In genomic region chr1:214316597-214316996, GRCh38 we compare ENCODE assay signal across 14 cellular contexts. TPM values are rescaled to one million over a fixed set of nuclear protein-coding genes. Genes with fewer than 3 reads are reported as not detected.
A peak's percentile ranks its signal among the peaks of the same experiment; 100 is the strongest.
DNase-seq lines count a peak whose midpoint lies in the region; ATAC-seq and TF ChIP-seq lines count a peak whose summit lies in the region.
"Had no signal": no experiment of that assay in that cellular context is flagged by ENCODE, and none has a peak within 500 bp of the region (broad histone marks: within the 10 kb centered on the region; RNA-seq: fewer than 3 reads in every experiment).

No MANE protein-coding gene starts in this region.

- no peaks in the 10 kb centered on the region for H3K27me3 Mint-ChIP-seq in osteocyte (ENCODE audit: unreplicated experiment)
- H3K27me3 Mint-ChIP-seq in activated T-helper 2 cell treated with anti-CD3 and anti-CD28 coated beads, Interferon-gamma antibody, Interleukin-2, Interleukin-4, amounts not matched to agents 10 μg/mL and 5 μg/mL and 100 μg/mL, durations not matched to agents 14 hours and 24 hours and 36 hours (ENCODE audit: low read depth): no peaks in the 10 kb centered on the region
- H3K27me3 Mint-ChIP-seq: activated CD8-positive, alpha-beta memory T cell treated with anti-CD3 and anti-CD28 coated beads, Interleukin-2, amount 10 ng/mL, durations not matched to agents 7 days and 5 days; naive thymus-derived CD8-positive, alpha-beta T cell had no signal

- peaks cover 39% of the 10 kb centered on the region for H3K4me1 Mint-ChIP-seq in osteocyte (ENCODE audit: unreplicated experiment)
- H3K4me1 Mint-ChIP-seq in activated T-helper 2 cell treated with anti-CD3 and anti-CD28 coated beads, Interferon-gamma antibody, Interleukin-2, Interleukin-4, amounts not matched to agents 10 μg/mL and 5 μg/mL and 100 μg/mL, durations not matched to agents 14 hours and 24 hours and 36 hours (ENCODE audit: low read depth): peaks cover 2% of the 10 kb centered on the region

- intact Hi-C loops in activated T-helper 2 cell treated with anti-CD3 and anti-CD28 coated beads, Interferon-gamma antibody, Interleukin-2, Interleukin-4, amounts not matched to agents 10 μg/mL and 5 μg/mL and 100 μg/mL, durations not matched to agents 14 hours and 24 hours and 36 hours (cut with micrococcal nuclease): no loop called here

- H2AFZ ChIP-seq in OCI-LY3 (ENCODE audit: low read depth, low read length): no peak overlapping the region

- ATAC-seq in GM18867 (IDR thresholded peaks at IDR 0.05; ENCODE audit: unreplicated experiment) (peak; percentile 29), foreskin keratinocyte (peak; percentile 69)
- ATAC-seq: activated CD8-positive, alpha-beta memory T cell treated with anti-CD3 and anti-CD28 coated beads, Interleukin-2, amount 10 ng/mL, durations not matched to agents 7 days and 5 days; HCT116; naive thymus-derived CD8-positive, alpha-beta T cell had no signal

- H3K4me3 Mint-ChIP-seq in osteocyte (ENCODE audit: unreplicated experiment): peak overlapping the region; percentile 0
- no peak overlapping the region for H3K4me3 Mint-ChIP-seq in activated T-helper 2 cell treated with anti-CD3 and anti-CD28 coated beads, Interferon-gamma antibody, Interleukin-2, Interleukin-4, amounts not matched to agents 10 μg/mL and 5 μg/mL and 100 μg/mL, durations not matched to agents 14 hours and 24 hours and 36 hours (ENCODE audit: low read depth)
- H3K4me3 Mint-ChIP-seq: activated CD8-positive, alpha-beta memory T cell treated with anti-CD3 and anti-CD28 coated beads, Interleukin-2, amount 10 ng/mL, durations not matched to agents 7 days and 5 days; CD14-positive monocyte; naive thymus-derived CD8-positive, alpha-beta T cell had no signal

- H3K27ac ChIP-seq in OCI-LY3 (ENCODE audit: low read length): no peak overlapping the region
- H3K27ac ChIP-seq in foreskin keratinocyte: peak overlapping the region; percentile 34

- no peak overlapping the region for H3K9ac ChIP-seq in OCI-LY3 (ENCODE audit: low read length)

- peaks cover 37% of the 10 kb centered on the region for H3K36me3 ChIP-seq in OCI-LY3 (replicated peaks; ENCODE audit: low read depth, low read length)

- H4K20me1 ChIP-seq in OCI-LY3 (ENCODE audit: insufficient read depth, low read length): peaks cover under 1% of the 10 kb centered on the region; the same call in 1 of the 2 replicates

- peaks cover 18% of the 10 kb centered on the region for H3K36me3 Mint-ChIP-seq in osteocyte (ENCODE audit: unreplicated experiment)
- peaks cover 30% of the 10 kb centered on the region for H3K36me3 Mint-ChIP-seq in activated T-helper 2 cell treated with anti-CD3 and anti-CD28 coated beads, Interferon-gamma antibody, Interleukin-2, Interleukin-4, amounts not matched to agents 10 μg/mL and 5 μg/mL and 100 μg/mL, durations not matched to agents 14 hours and 24 hours and 36 hours (ENCODE audit: low read depth)

- H3K9me3 ChIP-seq in OCI-LY3 (ENCODE audit: insufficient read depth, low read length): no peaks in the 10 kb centered on the region

- no peak overlapping the region for H3K4me3 ChIP-seq in OCI-LY3 (ENCODE audit: low read length)
- H3K4me3 ChIP-seq: smooth muscle cell had no signal

- H3K4me1 ChIP-seq in OCI-LY3 (ENCODE audit: low read length) (peaks cover 33% of the 10 kb centered on the region), foreskin keratinocyte (peaks cover 2% of the 10 kb centered on the region)

- no peak for DNase-seq in foreskin keratinocyte
- DNase-seq in osteocyte (ENCODE audit: extremely low spot score, unreplicated experiment): no peak
- no peak for DNase-seq in activated T-helper 2 cell treated with anti-CD3 and anti-CD28 coated beads, Interferon-gamma antibody, Interleukin-2, Interleukin-4, amounts not matched to agents 10 μg/mL and 5 μg/mL and 100 μg/mL, durations not matched to agents 14 hours and 24 hours and 36 hours (ENCODE audit: low spot score)
- no peak for DNase-seq in SKM-1 treated with dmso at 0.1 percent for 144 hours (lab: John Stamatoyannopoulos, UW; ENCODE audit: unreplicated experiment)
- no peak for DNase-seq in activated CD8-positive, alpha-beta memory T cell treated with anti-CD3 and anti-CD28 coated beads, Interleukin-2, amount 50 U/mL, for 4 hours
- DNase-seq in MV-4-11 (lab: John Stamatoyannopoulos, UW): no peak
- DNase-seq: activated CD8-positive, alpha-beta memory T cell treated with anti-CD3 and anti-CD28 coated beads, Interleukin-2, amount 10 ng/mL, durations not matched to agents 7 days and 5 days; KBM-7; naive thymus-derived CD8-positive, alpha-beta T cell had no signal

- TF ChIP-seq CTCF in OCI-LY3 (IDR thresholded peaks at IDR 0.05; ENCODE audit: low read depth, low read length) (no peak), foreskin keratinocyte (conservative IDR thresholded peaks at IDR 0.05) (no peak), osteocyte (IDR thresholded peaks at IDR 0.05) (no peak)

- H3K27me3 ChIP-seq in OCI-LY3 (ENCODE audit: low read depth, low read length) (no peaks in the 10 kb centered on the region), foreskin keratinocyte (no peaks in the 10 kb centered on the region)

- no peaks in the 10 kb centered on the region for H3K9me3 Mint-ChIP-seq in osteocyte (ENCODE audit: unreplicated experiment)
- no peaks in the 10 kb centered on the region for H3K9me3 Mint-ChIP-seq in activated T-helper 2 cell treated with anti-CD3 and anti-CD28 coated beads, Interferon-gamma antibody, Interleukin-2, Interleukin-4, amounts not matched to agents 10 μg/mL and 5 μg/mL and 100 μg/mL, durations not matched to agents 14 hours and 24 hours and 36 hours
- H3K9me3 Mint-ChIP-seq: CD14-positive monocyte; naive thymus-derived CD8-positive, alpha-beta T cell had no signal

- 0 out of 2 replicates have a peak, but pooled peaks cover 4% of the 10 kb centered on the region for H3K79me2 ChIP-seq in OCI-LY3 (ENCODE audit: low read length)

- H3K4me2 ChIP-seq in OCI-LY3 (ENCODE audit: low read length): peak overlapping the region; percentile 33
- H3K4me2 ChIP-seq: smooth muscle cell had no signal

- peak overlapping the region; percentile 72 for H3K27ac Mint-ChIP-seq in osteocyte (ENCODE audit: unreplicated experiment)
- H3K27ac Mint-ChIP-seq in activated T-helper 2 cell treated with anti-CD3 and anti-CD28 coated beads, Interferon-gamma antibody, Interleukin-2, Interleukin-4, amounts not matched to agents 10 μg/mL and 5 μg/mL and 100 μg/mL, durations not matched to agents 14 hours and 24 hours and 36 hours: no peak overlapping the region
- H3K27ac Mint-ChIP-seq: activated CD8-positive, alpha-beta memory T cell treated with anti-CD3 and anti-CD28 coated beads, Interleukin-2, amount 10 ng/mL, durations not matched to agents 7 days and 5 days; CD14-positive monocyte had no signal

RNA-seq across cellular contexts. Expression of gene SMYD2, which starts 35.6 kb away (rescaled TPM):
- total RNA-seq in foreskin keratinocyte (56.1 and 65.7 TPM in 2 replicates), osteocyte (44.7 and 46.8 TPM in 2 replicates)
- 43.5 and 45.6 TPM in 2 replicates for polyA plus RNA-seq in foreskin keratinocyte
- 33.6 and 34.5 TPM in 2 replicates for total RNA-seq in activated T-helper 2 cell treated with anti-CD3 and anti-CD28 coated beads, Interferon-gamma antibody, Interleukin-2, Interleukin-4, amounts not matched to agents 10 μg/mL and 5 μg/mL and 100 μg/mL, durations not matched to agents 14 hours and 24 hours and 36 hours
